ENCODE assay signal across 8 cellular contexts in the genomic region with DNA sequence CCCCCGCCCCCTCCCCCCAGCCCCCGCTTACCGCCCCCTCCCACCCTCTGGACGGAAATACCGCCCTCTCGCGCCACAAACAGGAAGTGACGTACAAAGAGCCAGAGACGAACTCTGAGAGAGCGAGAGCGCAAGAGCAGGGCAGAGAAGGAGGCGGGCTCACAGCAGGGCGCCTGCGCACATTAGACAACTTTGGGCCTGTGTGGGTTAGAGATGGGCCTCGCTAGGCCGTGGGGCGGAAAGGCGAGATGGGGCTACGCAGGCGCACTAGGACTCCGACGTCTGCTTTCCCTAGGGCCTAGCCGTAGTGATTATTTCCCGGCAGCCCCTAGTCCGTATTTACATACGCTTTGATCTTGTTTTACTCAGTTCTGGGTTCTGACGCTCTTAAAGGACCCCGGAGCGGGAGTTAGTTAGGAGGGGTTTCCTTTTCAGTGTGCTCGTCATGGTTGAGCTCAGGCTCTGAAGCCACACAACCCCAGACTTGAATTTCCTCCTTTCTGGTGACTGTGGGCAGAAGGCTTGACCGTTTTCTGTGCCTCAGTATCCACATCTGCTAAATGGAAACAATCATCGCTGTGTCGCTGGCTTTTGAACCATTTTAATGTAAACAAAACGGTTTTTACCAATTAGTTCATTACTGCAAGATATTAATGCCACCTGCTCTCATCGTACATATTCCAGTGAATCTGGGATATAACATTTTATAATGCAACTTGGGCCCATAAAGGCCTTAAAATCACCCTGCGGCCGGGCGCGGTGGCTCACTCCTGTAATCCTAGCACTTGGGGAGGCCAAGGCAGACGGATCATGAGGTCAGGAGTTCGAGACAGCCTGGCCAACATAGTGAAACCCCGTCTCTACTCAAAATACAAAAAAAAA. TPM values are rescaled to one million over a fixed set of nuclear protein-coding genes. Genes with fewer than 3 reads are reported as not detected.
DNase-seq lines count a peak whose midpoint lies in the region; ATAC-seq and TF ChIP-seq lines count a peak whose summit lies in the region.

No MANE protein-coding gene starts in this region.

- peak overlapping the region; percentile 100 for H3K27ac ChIP-seq in cingulate gyrus (ENCODE audit: low read depth, low read length)

- H3K9me3 ChIP-seq in BE2C, result no peaks in the 10 kb centered on the region

- no peaks in the 10 kb centered on the region; the same call in none of the 2 replicates for H3K36me3 ChIP-seq in BE2C

- peaks cover 3% of the 10 kb centered on the region; the same call in 1 of the 2 replicates for H3K4me1 ChIP-seq in BE2C

- H3K27me3 ChIP-seq in BE2C, result no peaks in the 10 kb centered on the region

- DNase-seq in BE2C (peak; percentile 98), GM19238 (ENCODE audit: insufficient read length, low spot score) (peak; percentile 92), NCI-H510A (lab: John Stamatoyannopoulos, UW) (peak; percentile 96), kidney glomerular epithelial cell (lab: John Stamatoyannopoulos, UW) (peak; percentile 100)
- peak; percentile 92 to 95 for DNase-seq in activated CD4-positive, alpha-beta T cell treated with anti-CD3 and anti-CD28 coated beads for 24 hours (ENCODE audit: low read depth in 2 of 2)
- DNase-seq in stimulated activated CD4-positive, alpha-beta T cell treated with anti-CD3 and anti-CD28 coated beads, Interleukin-15, amount 100 ng/mL, for 48 hours (ENCODE audit: low read depth in 2 of 2), result peak; percentile 95 to 98

- peak; percentile 84 for ATAC-seq in HG03439 (IDR thresholded peaks at IDR 0.05; ENCODE audit: unreplicated experiment)

- no peak for TF ChIP-seq CTCF in BE2C (IDR thresholded peaks at IDR 0.05; ENCODE audit: low read depth, low read length)

- H3K4me3 ChIP-seq in BE2C (ENCODE audit: low read depth, low read length), result peak overlapping the region; percentile 98

RNA-seq across cellular contexts. Expression of gene AKT2, which starts 0.4 kb away (rescaled TPM):
- polyA plus RNA-seq in BE2C (2012; ENCODE audit: insufficient read depth, insufficient read length, low read depth), result 226 TPM

RNA-seq across cellular contexts. Expression of gene CCNP, which starts 59.1 kb away (rescaled TPM):
- polyA plus RNA-seq in BE2C (2012; ENCODE audit: insufficient read depth, insufficient read length, low read depth), result 1.4 TPM

Comparison
In these comparisons a context has a peak if more than half of its experiments do, and no peak if none do; other contexts are left out.
1. Peak in every context shown above with its lines: DNase-seq, ATAC-seq, H3K4me3 ChIP-seq and H3K27ac ChIP-seq.